Comparison of ENCODE assay signal across 8 cellular contexts in the genomic region with DNA sequence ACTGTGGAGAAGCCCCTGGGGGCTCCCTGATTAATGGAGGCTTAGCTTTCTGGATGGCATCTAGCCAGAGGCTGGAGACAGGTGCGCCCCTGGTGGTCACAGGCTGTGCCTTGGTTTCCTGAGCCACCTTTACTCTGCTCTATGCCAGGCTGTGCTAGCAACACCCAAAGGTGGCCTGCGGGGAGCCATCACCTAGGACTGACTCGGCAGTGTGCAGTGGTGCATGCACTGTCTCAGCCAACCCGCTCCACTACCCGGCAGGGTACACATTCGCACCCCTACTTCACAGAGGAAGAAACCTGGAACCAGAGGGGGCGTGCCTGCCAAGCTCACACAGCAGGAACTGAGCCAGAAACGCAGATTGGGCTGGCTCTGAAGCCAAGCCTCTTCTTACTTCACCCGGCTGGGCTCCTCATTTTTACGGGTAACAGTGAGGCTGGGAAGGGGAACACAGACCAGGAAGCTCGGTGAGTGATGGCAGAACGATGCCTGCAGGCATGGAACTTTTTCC. TPM values are rescaled to one million over a fixed set of nuclear protein-coding genes. Genes with fewer than 3 reads are reported as not detected.
DNase-seq lines count a peak whose midpoint lies in the region; ATAC-seq and TF ChIP-seq lines count a peak whose summit lies in the region.

No MANE protein-coding gene starts in this region.

- no peaks in the 10 kb centered on the region for H3K27me3 Mint-ChIP-seq in activated CD8-positive, alpha-beta T cell treated with anti-CD3 and anti-CD28 coated beads for 36 hours
- no peaks in the 10 kb centered on the region for H3K27me3 Mint-ChIP-seq in activated T-helper 2 cell treated with anti-CD3 and anti-CD28 coated beads, Interferon-gamma antibody, Interleukin-2, Interleukin-4, amounts not matched to agents 10 μg/mL and 5 μg/mL and 100 μg/mL, durations not matched to agents 14 hours and 24 hours and 36 hours (ENCODE audit: low read depth)

- POLR2A ChIA-PET in activated CD8-positive, alpha-beta T cell treated with anti-CD3 and anti-CD28 coated beads for 36 hours (lab: Charles Lee): interaction anchor here (1.5 kb wide), 1 partner anchor 9 kb away, joined by 4 read pairs; no protein-coding TSS in a partner anchor

- no peak overlapping the region for H3K27ac Mint-ChIP-seq in activated CD8-positive, alpha-beta T cell treated with anti-CD3 and anti-CD28 coated beads for 36 hours
- no peak overlapping the region for H3K27ac Mint-ChIP-seq in activated T-helper 2 cell treated with anti-CD3 and anti-CD28 coated beads, Interferon-gamma antibody, Interleukin-2, Interleukin-4, amounts not matched to agents 10 μg/mL and 5 μg/mL and 100 μg/mL, durations not matched to agents 14 hours and 24 hours and 36 hours

- no peaks in the 10 kb centered on the region for H3K9me3 Mint-ChIP-seq in activated CD8-positive, alpha-beta T cell treated with anti-CD3 and anti-CD28 coated beads for 36 hours
- no peaks in the 10 kb centered on the region for H3K9me3 Mint-ChIP-seq in activated T-helper 2 cell treated with anti-CD3 and anti-CD28 coated beads, Interferon-gamma antibody, Interleukin-2, Interleukin-4, amounts not matched to agents 10 μg/mL and 5 μg/mL and 100 μg/mL, durations not matched to agents 14 hours and 24 hours and 36 hours

- peak; percentile 76 for ATAC-seq in HG03175 (IDR thresholded peaks at IDR 0.05; ENCODE audit: unreplicated experiment)
- ATAC-seq in activated CD8-positive, alpha-beta T cell treated with anti-CD3 and anti-CD28 coated beads for 36 hours: peak; percentile 31
- peak; percentile 5 for ATAC-seq in left lung

- H3K4me3 ChIP-seq in left lung (no peak overlapping the region), tibial nerve (no peak overlapping the region)

- H3K9me3 ChIP-seq in left lung: no peaks in the 10 kb centered on the region
- H3K9me3 ChIP-seq in tibial nerve: no peaks in the 10 kb centered on the region

- CTCF ChIA-PET in activated CD8-positive, alpha-beta T cell treated with anti-CD3 and anti-CD28 coated beads for 36 hours (lab: Charles Lee): interaction anchor here (1.2 to 1.5 kb wide), 2 partner anchors 42 to 312 kb away, joined by 3 to 4 read pairs; no protein-coding TSS in a partner anchor

- TF ChIP-seq EP300 in tibial nerve (IDR thresholded peaks at IDR 0.05): no peak

- DNase-seq in DMS79 treated with DMSO at 0.1 percent for 48 hours (lab: John Stamatoyannopoulos, UW) (peak; percentile 92), left lung (no peak), Kasumi-1 (lab: John Stamatoyannopoulos, UW) (no peak), UCSD-AML1 (lab: John Stamatoyannopoulos, UW; ENCODE audit: unreplicated experiment) (no peak), tibial nerve (ENCODE audit: low spot score in 2 of 2) (no peak)
- peak; percentile 28 for DNase-seq in activated CD8-positive, alpha-beta T cell treated with anti-CD3 and anti-CD28 coated beads for 36 hours
- no peak for DNase-seq in activated T-helper 2 cell treated with anti-CD3 and anti-CD28 coated beads, Interferon-gamma antibody, Interleukin-2, Interleukin-4, amounts not matched to agents 10 μg/mL and 5 μg/mL and 100 μg/mL, durations not matched to agents 14 hours and 24 hours and 36 hours (ENCODE audit: low spot score)

- 56 to 62% methylated on average over 12 of the region's 12 CpGs for WGBS in tibial nerve, 2 donors

- H3K36me3 ChIP-seq in left lung (peaks cover 3 to 64% of the 10 kb centered on the region in 2 donors), tibial nerve (peaks cover 0 to 35% (median 7%) of the 10 kb centered on the region in 3 donors)

- H3K4me1 ChIP-seq in left lung (no peaks in the 10 kb centered on the region), tibial nerve (peaks cover 0 to 17% (median 0%) of the 10 kb centered on the region in 4 donors)

- no peak overlapping the region for H3K4me3 Mint-ChIP-seq in activated CD8-positive, alpha-beta T cell treated with anti-CD3 and anti-CD28 coated beads for 36 hours
- H3K4me3 Mint-ChIP-seq in activated T-helper 2 cell treated with anti-CD3 and anti-CD28 coated beads, Interferon-gamma antibody, Interleukin-2, Interleukin-4, amounts not matched to agents 10 μg/mL and 5 μg/mL and 100 μg/mL, durations not matched to agents 14 hours and 24 hours and 36 hours (ENCODE audit: low read depth): no peak overlapping the region

- H3K36me3 Mint-ChIP-seq in activated CD8-positive, alpha-beta T cell treated with anti-CD3 and anti-CD28 coated beads for 36 hours (ENCODE audit: low read depth): peaks cover 21% of the 10 kb centered on the region
- H3K36me3 Mint-ChIP-seq in activated T-helper 2 cell treated with anti-CD3 and anti-CD28 coated beads, Interferon-gamma antibody, Interleukin-2, Interleukin-4, amounts not matched to agents 10 μg/mL and 5 μg/mL and 100 μg/mL, durations not matched to agents 14 hours and 24 hours and 36 hours (ENCODE audit: low read depth): peaks cover 23% of the 10 kb centered on the region

- H3K4me1 Mint-ChIP-seq in activated CD8-positive, alpha-beta T cell treated with anti-CD3 and anti-CD28 coated beads for 36 hours (ENCODE audit: low read depth): peaks cover 5% of the 10 kb centered on the region
- peaks cover 14% of the 10 kb centered on the region for H3K4me1 Mint-ChIP-seq in activated T-helper 2 cell treated with anti-CD3 and anti-CD28 coated beads, Interferon-gamma antibody, Interleukin-2, Interleukin-4, amounts not matched to agents 10 μg/mL and 5 μg/mL and 100 μg/mL, durations not matched to agents 14 hours and 24 hours and 36 hours (ENCODE audit: low read depth)

- H3K27me3 ChIP-seq in left lung (no peaks in the 10 kb centered on the region), tibial nerve (no peaks in the 10 kb centered on the region)

- no peak overlapping the region for H3K27ac ChIP-seq in left lung
- H3K27ac ChIP-seq in tibial nerve: no peak overlapping the region

- TF ChIP-seq POLR2A in tibial nerve (IDR thresholded peaks at IDR 0.05): no peak

- peak; percentile 18 for TF ChIP-seq CTCF in activated CD8-positive, alpha-beta T cell treated with anti-CD3 and anti-CD28 coated beads for 36 hours (IDR thresholded peaks at IDR 0.05)
- TF ChIP-seq CTCF in left lung (IDR thresholded peaks at IDR 0.05): no peak
- TF ChIP-seq CTCF in tibial nerve (IDR thresholded peaks at IDR 0.05): no peak

- intact Hi-C loops in activated CD8-positive, alpha-beta T cell treated with anti-CD3 and anti-CD28 coated beads for 36 hours (cut with micrococcal nuclease): no loop called here
- intact Hi-C loops in left lung (cut with DNase I): no loop called here
- intact Hi-C loops in activated T-helper 2 cell treated with anti-CD3 and anti-CD28 coated beads, Interferon-gamma antibody, Interleukin-2, Interleukin-4, amounts not matched to agents 10 μg/mL and 5 μg/mL and 100 μg/mL, durations not matched to agents 14 hours and 24 hours and 36 hours (cut with micrococcal nuclease): no loop called here

RNA-seq across cellular contexts. Expression of gene PCSK9, which starts 24.8 kb away (rescaled TPM):
- not detected for total RNA-seq in activated CD8-positive, alpha-beta T cell treated with anti-CD3 and anti-CD28 coated beads for 36 hours
- total RNA-seq in left lung (10 to 100 TPM; 18.7 to 55.0 TPM), tibial nerve (1 to 10 TPM in 3 of 4 donors, under 1 TPM in 1; 0.44 to 4.3 (median 2.5) TPM)
- 0.05 and 0.07 TPM in 2 replicates for total RNA-seq in activated T-helper 2 cell treated with anti-CD3 and anti-CD28 coated beads, Interferon-gamma antibody, Interleukin-2, Interleukin-4, amounts not matched to agents 10 μg/mL and 5 μg/mL and 100 μg/mL, durations not matched to agents 14 hours and 24 hours and 36 hours

Comparison
In these comparisons a context has a peak if more than half of its experiments do, and no peak if none do; other contexts are left out.
1. DNase-seq: peak in DMS79 treated with DMSO at 0.1 percent for 48 hours (single experiment) and activated CD8-positive, alpha-beta T cell treated with anti-CD3 and anti-CD28 coated beads for 36 hours (single experiment); none in left lung (0 of 2), activated T-helper 2 cell treated with anti-CD3 and anti-CD28 coated beads, Interferon-gamma antibody, Interleukin-2, Interleukin-4, amounts not matched to agents 10 μg/mL and 5 μg/mL and 100 μg/mL, durations not matched to agents 14 hours and 24 hours and 36 hours (single experiment), Kasumi-1 (0 of 2), UCSD-AML1 (single experiment) and tibial nerve (0 of 2).
2. ATAC-seq: peak in every context shown above with its lines; median percentile 76 in HG03175; 31 in activated CD8-positive, alpha-beta T cell treated with anti-CD3 and anti-CD28 coated beads for 36 hours; 5 in left lung.